ENCODE assay signal across 15 cellular contexts in the genomic region with DNA sequence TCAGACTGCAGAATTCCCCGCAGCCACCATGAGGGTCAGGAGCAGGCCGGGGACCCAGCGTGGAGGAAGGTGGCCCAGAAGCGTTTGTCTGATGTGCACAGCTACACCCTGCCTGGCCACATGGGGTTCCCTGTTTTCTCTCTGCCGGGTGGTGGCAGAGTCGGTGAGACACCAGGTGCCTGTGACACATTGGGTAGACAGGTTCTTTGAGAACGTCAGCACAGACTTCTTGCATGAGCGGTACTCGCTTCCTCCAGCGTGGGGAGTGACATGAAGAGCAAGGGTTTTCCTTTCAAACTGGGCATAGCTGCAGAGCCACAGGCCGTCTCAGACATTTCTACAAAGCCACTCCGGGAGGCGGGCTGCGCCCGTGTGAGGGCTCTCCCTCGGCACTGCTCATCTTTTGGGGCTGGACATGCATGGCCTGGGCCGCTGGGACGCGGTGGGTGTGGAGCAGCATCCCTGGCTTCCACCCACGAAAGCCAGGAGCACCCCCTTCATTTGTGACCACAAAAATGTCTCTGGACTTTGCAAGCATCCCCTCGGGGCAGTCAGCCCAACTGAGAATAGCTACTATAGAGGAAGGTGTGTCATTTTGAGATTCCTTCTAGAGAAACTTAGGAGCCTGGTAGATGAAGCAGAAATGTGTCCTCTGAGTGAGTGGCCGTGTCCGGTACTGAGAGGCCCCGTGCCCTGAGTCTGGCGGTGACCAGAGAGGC. TPM values are rescaled to one million over a fixed set of nuclear protein-coding genes. Genes with fewer than 3 reads are reported as not detected.
DNase-seq lines count a peak whose midpoint lies in the region; ATAC-seq and TF ChIP-seq lines count a peak whose summit lies in the region.
"Had no signal": no experiment of that assay in that cellular context is flagged by ENCODE, and none has a peak within 500 bp of the region (broad histone marks: within the 10 kb centered on the region; RNA-seq: fewer than 3 reads in every experiment).

No MANE protein-coding gene starts in this region.

- no peaks in the 10 kb centered on the region for H3K9me3 Mint-ChIP-seq in HFFc6
- H3K9me3 Mint-ChIP-seq: activated B cell treated with CpG ODN at 0.5 μM for 24 hours; stimulated activated naive CD8-positive, alpha-beta T cell treated with anti-CD3 and anti-CD28 coated beads, Interleukin-15, amount 100 ng/mL, for 72 hours had no signal

- H3K27me3 Mint-ChIP-seq in HFFc6 (ENCODE audit: insufficient read depth): peaks cover 2% of the 10 kb centered on the region; the same call in 1 of the 2 replicates
- H3K27me3 Mint-ChIP-seq: activated B cell treated with CpG ODN at 0.5 μM for 24 hours; stimulated activated naive CD8-positive, alpha-beta T cell treated with anti-CD3 and anti-CD28 coated beads, Interleukin-15, amount 100 ng/mL, for 72 hours had no signal

- TF ChIP-seq EP300 in suprapubic skin (IDR thresholded peaks at IDR 0.05): no peak

- ATAC-seq in HG03565 (IDR thresholded peaks at IDR 0.05; ENCODE audit: unreplicated experiment) (no peak), GM21515 (IDR thresholded peaks at IDR 0.05; ENCODE audit: unreplicated experiment) (no peak)
- ATAC-seq: stimulated activated naive CD8-positive, alpha-beta T cell treated with anti-CD3 and anti-CD28 coated beads, Interleukin-15, amount 100 ng/mL, for 72 hours had no signal

- intact Hi-C loops in prostate gland (cut with DNase I): no loop called here

- peak; percentile 32 for TF ChIP-seq CTCF in HFFc6 (IDR thresholded peaks at IDR 0.05)
- TF ChIP-seq CTCF in suprapubic skin (IDR thresholded peaks at IDR 0.05): no peak
- no peak for TF ChIP-seq CTCF in prostate gland (IDR thresholded peaks at IDR 0.05)

- TF ChIP-seq POLR2A in suprapubic skin (IDR thresholded peaks at IDR 0.05): no peak
- TF ChIP-seq POLR2A in prostate gland (IDR thresholded peaks at IDR 0.05): no peak

- no peak overlapping the region for H3K9ac ChIP-seq in adipocyte (ENCODE audit: low read length)
- H3K9ac ChIP-seq: KMS-11 had no signal

- H3K4me3 ChIP-seq in adipocyte (ENCODE audit: low read length) (no peak overlapping the region), suprapubic skin (no peak overlapping the region), prostate gland (no peak overlapping the region)
- H3K4me3 ChIP-seq: cardiac muscle cell had no signal

- H3K4me3 Mint-ChIP-seq in HFFc6: peak overlapping the region; percentile 82
- H3K4me3 Mint-ChIP-seq: activated B cell treated with CpG ODN at 0.5 μM for 24 hours; stimulated activated naive CD8-positive, alpha-beta T cell treated with anti-CD3 and anti-CD28 coated beads, Interleukin-15, amount 100 ng/mL, for 72 hours had no signal

- peak overlapping the region; percentile 96 for H3K27ac Mint-ChIP-seq in HFFc6
- H3K27ac Mint-ChIP-seq: activated B cell treated with CpG ODN at 0.5 μM for 24 hours had no signal

- H3K36me3 ChIP-seq in adipocyte (ENCODE audit: control insufficient read depth, insufficient read depth, low read length, severe bottlenecking) (peaks cover 61% of the 10 kb centered on the region), suprapubic skin (peaks cover 89% of the 10 kb centered on the region), prostate gland (peaks cover 6 to 7% of the 10 kb centered on the region in 2 donors)

- H3K36me3 Mint-ChIP-seq in HFFc6 (ENCODE audit: low read depth): peaks cover 5% of the 10 kb centered on the region

- DNase-seq in HFFc6 (peak; percentile 93), adipocyte (ENCODE audit: low read depth) (peak; percentile 92), foreskin melanocyte (peak; percentile 33), suprapubic skin (ENCODE audit: low spot score in 2 of 2) (no peak), prostate gland (ENCODE audit: low spot score) (no peak), KG1 (lab: John Stamatoyannopoulos, UW) (no peak)
- DNase-seq: activated B cell treated with CpG ODN at 0.5 μM for 24 hours; Right ventricle myocardium superior; stimulated activated CD4-positive, alpha-beta T cell treated with anti-CD3 and anti-CD28 coated beads, Interleukin-2, amount 100 ng/mL, for 24 hours; stimulated activated naive CD8-positive, alpha-beta T cell treated with anti-CD3 and anti-CD28 coated beads, Interleukin-15, amount 100 ng/mL, for 72 hours had no signal

- peaks cover 28% of the 10 kb centered on the region for H3K4me1 Mint-ChIP-seq in HFFc6 (ENCODE audit: low read depth)
- H3K4me1 Mint-ChIP-seq: activated B cell treated with CpG ODN at 0.5 μM for 24 hours; stimulated activated naive CD8-positive, alpha-beta T cell treated with anti-CD3 and anti-CD28 coated beads, Interleukin-15, amount 100 ng/mL, for 72 hours had no signal

- H3K4me1 ChIP-seq in adipocyte (ENCODE audit: control insufficient read depth, insufficient read depth, low read length) (peaks cover 4% of the 10 kb centered on the region), suprapubic skin (no peaks in the 10 kb centered on the region), prostate gland (replicated peaks) (no peaks in the 10 kb centered on the region)

- H3K27ac ChIP-seq in suprapubic skin: peak overlapping the region; percentile 36
- H3K27ac ChIP-seq in prostate gland: no peak overlapping the region
- H3K27ac ChIP-seq: cardiac muscle cell, KMS-11, neutrophil had no signal

- H3K27me3 ChIP-seq in adipocyte (replicated peaks; ENCODE audit: control insufficient read depth, insufficient read depth, low read length) (no peaks in the 10 kb centered on the region), suprapubic skin (no peaks in the 10 kb centered on the region), prostate gland (replicated peaks; ENCODE audit: insufficient read depth) (no peaks in the 10 kb centered on the region)
- H3K27me3 ChIP-seq: cardiac muscle cell, neutrophil had no signal

- WGBS in suprapubic skin: 91% methylated on average over 20 of the region's 25 CpGs
- 85% methylated on average over 25 of the region's 25 CpGs for WGBS in prostate gland

- H3K9me3 ChIP-seq in adipocyte (ENCODE audit: control insufficient read depth, low read length): no peaks in the 10 kb centered on the region
- no peaks in the 10 kb centered on the region for H3K9me3 ChIP-seq in suprapubic skin
- no peaks in the 10 kb centered on the region for H3K9me3 ChIP-seq in prostate gland
- H3K9me3 ChIP-seq: neutrophil had no signal

RNA-seq across cellular contexts. Expression of gene NME3, which starts 26.0 kb away (rescaled TPM):
- total RNA-seq in HFFc6 (2021; fragmentation: NEBNext Ultra II Directional; extraction: Animal tissue kit (Norgen Biotek cat#: 25700)): 10 to 100 TPM; 28.2 to 61.0 (median 31.3) TPM
- 100 to 1,000 TPM in 3 of 4 donors, 10 to 100 TPM in 1; 76.9 to 115 (median 103) TPM for total RNA-seq in suprapubic skin
- 100 to 1,000 TPM; 135 to 252 TPM for total RNA-seq in prostate gland

RNA-seq across cellular contexts. Expression of gene EME2, which starts 27.3 kb away (rescaled TPM):
- 10 to 100 TPM; 11.4 to 16.1 (median 12.3) TPM for total RNA-seq in HFFc6 (2021; fragmentation: NEBNext Ultra II Directional; extraction: Animal tissue kit (Norgen Biotek cat#: 25700))
- total RNA-seq in suprapubic skin (10 to 100 TPM in 2 of 4 donors, 1 to 10 TPM in 2; 9.8 to 26.3 (median 15.1) TPM), prostate gland (10 to 100 TPM; 18.3 to 53.9 TPM)

RNA-seq across cellular contexts. Expression of gene MRPS34, which starts 27.6 kb away (rescaled TPM):
- total RNA-seq in HFFc6 (2021; fragmentation: NEBNext Ultra II Directional; extraction: Animal tissue kit (Norgen Biotek cat#: 25700)): 100 to 1,000 TPM; 122 to 161 (median 132) TPM
- total RNA-seq in suprapubic skin: 10 to 100 TPM; 46.8 to 74.3 (median 64.9) TPM
- 100 to 1,000 TPM in 1 of 2 donors, 10 to 100 TPM in 1; 97.4 to 125 TPM for total RNA-seq in prostate gland

RNA-seq across cellular contexts. Expression of gene SPSB3, which starts 37.0 kb away (rescaled TPM):
- 10 to 100 TPM; 12.3 to 15.8 (median 13.9) TPM for total RNA-seq in HFFc6 (2021; fragmentation: NEBNext Ultra II Directional; extraction: Animal tissue kit (Norgen Biotek cat#: 25700))
- 100 to 1,000 TPM; 124 to 205 (median 156) TPM for total RNA-seq in suprapubic skin
- total RNA-seq in prostate gland: 100 to 1,000 TPM in 1 of 2 donors, 10 to 100 TPM in 1; 87.8 to 138 TPM

RNA-seq across cellular contexts. Expression of gene NUBP2, which starts 37.4 kb away (rescaled TPM):
- 10 to 100 TPM; 41.5 to 53.8 (median 43.5) TPM for total RNA-seq in HFFc6 (2021; fragmentation: NEBNext Ultra II Directional; extraction: Animal tissue kit (Norgen Biotek cat#: 25700))
- total RNA-seq in suprapubic skin: 100 to 1,000 TPM in 1 of 4 donors, 10 to 100 TPM in 3; 55.4 to 115 (median 90.8) TPM
- total RNA-seq in prostate gland: 100 to 1,000 TPM in 1 of 2 donors, 10 to 100 TPM in 1; 98.4 to 233 TPM

Comparison
In these comparisons a context has a peak if more than half of its experiments do, and no peak if none do; other contexts are left out.
1. DNase-seq: peak in HFFc6 (single experiment), adipocyte (single experiment) and foreskin melanocyte (single experiment); none in suprapubic skin (0 of 2), prostate gland (single experiment) and KG1 (single experiment).